Comparison of ENCODE assay signal across 32 cellular contexts in genomic region chr13:89903115-89903514, GRCh38.
"Had no signal": no experiment of that assay in that cellular context is flagged by ENCODE, and none has a peak within 500 bp of the region (broad histone marks: within the 10 kb centered on the region; RNA-seq: fewer than 3 reads in every experiment).

No MANE protein-coding gene starts in this region.

- H3K27ac ChIP-seq: neural progenitor cell, ovary, parathyroid adenoma, psoas muscle, skin epidermis, spleen, suprapubic skin, thoracic aorta, thyroid gland, tibial nerve, upper lobe of left lung, vagina had no signal

- H2AFZ ChIP-seq: neural progenitor cell, parathyroid adenoma had no signal

- H3K27me3 Mint-ChIP-seq: progenitor cell of endocrine pancreas; stimulated activated memory B cell treated with anti-CD40 and anti-IgM and Interleukin-4, amounts not matched to agents 10 μg/mL and 1 μg/mL and 100 μg/mL, for 72 hours; stimulated activated naive CD8-positive, alpha-beta T cell treated with anti-CD3 and anti-CD28 coated beads, Interleukin-15, amount 100 ng/mL, for 72 hours had no signal

- H3K79me2 ChIP-seq: parathyroid adenoma had no signal

- H3K4me2 ChIP-seq: neural progenitor cell, smooth muscle cell had no signal

- H3K9ac ChIP-seq: neural progenitor cell, parathyroid adenoma had no signal

- H3K4me3 Mint-ChIP-seq: natural killer cell; nephron; neural progenitor cell; stimulated activated memory B cell treated with anti-CD40 and anti-IgM and Interleukin-4, amounts not matched to agents 10 μg/mL and 1 μg/mL and 100 μg/mL, for 72 hours; stimulated activated naive CD8-positive, alpha-beta T cell treated with anti-CD3 and anti-CD28 coated beads, Interleukin-15, amount 100 ng/mL, for 72 hours had no signal

- H3K36me3 ChIP-seq: neural progenitor cell, ovary, spleen, suprapubic skin, thoracic aorta, thyroid gland, tibial nerve, upper lobe of left lung, vagina had no signal

- H3K27ac Mint-ChIP-seq: natural killer cell; nephron; neural progenitor cell; progenitor cell of endocrine pancreas; stimulated activated memory B cell treated with anti-CD40 and anti-IgM and Interleukin-4, amounts not matched to agents 10 μg/mL and 1 μg/mL and 100 μg/mL, for 72 hours; stimulated activated naive CD8-positive, alpha-beta T cell treated with anti-CD3 and anti-CD28 coated beads, Interleukin-15, amount 100 ng/mL, for 72 hours had no signal

- H3K4me1 Mint-ChIP-seq: natural killer cell; nephron; neural progenitor cell; stimulated activated memory B cell treated with anti-CD40 and anti-IgM and Interleukin-4, amounts not matched to agents 10 μg/mL and 1 μg/mL and 100 μg/mL, for 72 hours; stimulated activated naive CD8-positive, alpha-beta T cell treated with anti-CD3 and anti-CD28 coated beads, Interleukin-15, amount 100 ng/mL, for 72 hours had no signal

- ATAC-seq: natural killer cell; psoas muscle; right cardiac atrium; sciatic nerve; stimulated activated memory B cell treated with anti-CD40 and anti-IgM and Interleukin-4, amounts not matched to agents 10 μg/mL and 1 μg/mL and 100 μg/mL, for 72 hours; stimulated activated naive CD8-positive, alpha-beta T cell treated with anti-CD3 and anti-CD28 coated beads, Interleukin-15, amount 100 ng/mL, for 72 hours; stimulated activated naive CD8-positive, alpha-beta T cell treated with anti-CD3 and anti-CD28 coated beads, Interleukin-15, Interleukin-2, amounts not matched to agents 100 U/mL and 50 U/mL, for 24 hours had no signal

- H3K27me3 ChIP-seq: neural progenitor cell, ovary, spleen, suprapubic skin, thyroid gland, tibial nerve, upper lobe of left lung, vagina had no signal

- H3K9me3 ChIP-seq: ovary, psoas muscle, suprapubic skin, thoracic aorta, thyroid gland, upper lobe of left lung, vagina had no signal

- H3K4me1 ChIP-seq: neural progenitor cell, parathyroid adenoma, psoas muscle, spleen, thyroid gland, tibial nerve, upper lobe of left lung, vagina had no signal

- FAIRE-seq: urothelium cell line had no signal

- DNase-seq: natural killer cell; occipital lobe; ovary; posterior cingulate gyrus; psoas muscle; right cardiac atrium; spleen; stimulated activated CD4-positive, alpha-beta T cell treated with anti-CD3 and anti-CD28 coated beads, Interleukin-12 subunit alpha, Interleukin-12 subunit beta, amount 100 ng/mL, for 4 hours; stimulated activated CD4-positive, alpha-beta T cell treated with anti-CD3 and anti-CD28 coated beads, Interleukin-1b, Interleukin-23, amount 100 ng/mL, for 48 hours; stimulated activated CD4-positive, alpha-beta T cell treated with anti-CD3 and anti-CD28 coated beads, Interleukin-4, amount 100 ng/mL, for 1 hour; stimulated activated CD4-positive, alpha-beta T cell treated with anti-CD3 and anti-CD28 coated beads, Interleukin-4, amount 100 ng/mL, for 4 hours; stimulated activated CD8-positive, alpha-beta memory T cell treated with anti-CD3 and anti-CD28 coated beads, Interleukin-4, amount 100 ng/mL, for 48 hours; stimulated activated naive CD4-positive, alpha-beta T cell; stimulated activated naive CD8-positive, alpha-beta T cell treated with anti-CD3 and anti-CD28 coated beads, Interleukin-15, amount 100 ng/mL, for 72 hours; stimulated activated naive CD8-positive, alpha-beta T cell treated with anti-CD3 and anti-CD28 coated beads, Interleukin-15, Interleukin-2, amounts not matched to agents 100 U/mL and 50 U/mL, for 24 hours; substantia nigra; thyroid gland; trophoblast cell; upper lobe of left lung had no signal

- H3K4me3 ChIP-seq: neural progenitor cell, ovary, psoas muscle, skin epidermis, smooth muscle cell, spleen, suprapubic skin, thoracic aorta, thyroid gland, tibial nerve, upper lobe of left lung, vagina had no signal

- H3K36me3 Mint-ChIP-seq: natural killer cell; neural progenitor cell; stimulated activated memory B cell treated with anti-CD40 and anti-IgM and Interleukin-4, amounts not matched to agents 10 μg/mL and 1 μg/mL and 100 μg/mL, for 72 hours had no signal
